Comparison of ENCODE assay signal across 17 cellular contexts in the genomic region with DNA sequence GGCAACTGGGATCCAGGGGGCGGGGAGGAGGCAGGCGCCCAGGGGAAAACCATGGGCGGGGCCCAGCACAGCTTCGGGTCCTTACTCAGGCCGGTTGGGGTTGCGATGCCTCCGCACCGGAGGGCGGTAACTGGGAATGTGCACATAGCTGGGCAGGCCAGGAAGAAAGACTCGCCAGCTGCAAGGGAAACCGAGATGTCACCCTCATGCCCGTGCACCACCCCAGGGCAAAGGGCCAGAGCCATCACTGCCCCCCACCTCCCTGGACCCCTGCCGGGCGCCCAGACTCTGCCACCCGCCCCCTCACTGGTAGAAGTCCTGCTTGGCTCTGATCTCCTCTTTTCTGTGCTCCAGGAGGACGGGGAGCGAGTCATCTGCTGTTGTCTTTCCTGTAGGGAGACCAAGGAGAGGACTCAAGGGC. TPM values are rescaled to one million over a fixed set of nuclear protein-coding genes. Genes with fewer than 3 reads are reported as not detected.
DNase-seq lines count a peak whose midpoint lies in the region; ATAC-seq and TF ChIP-seq lines count a peak whose summit lies in the region.
"Had no signal": no experiment of that assay in that cellular context is flagged by ENCODE, and none has a peak within 500 bp of the region (broad histone marks: within the 10 kb centered on the region; RNA-seq: fewer than 3 reads in every experiment).

No MANE protein-coding gene starts in this region.

- H3K9me3 Mint-ChIP-seq in activated CD4-positive, alpha-beta memory T cell treated with anti-CD3 and anti-CD28 coated beads for 36 hours = no peaks in the 10 kb centered on the region
- H3K9me3 Mint-ChIP-seq in activated CD4-positive, alpha-beta memory T cell treated with anti-CD3 and anti-CD28 coated beads, Interleukin-2, amount 10 ng/mL, durations not matched to agents 7 days and 5 days = no peaks in the 10 kb centered on the region
- peaks cover 0 to 5% (median 0%) of the 10 kb centered on the region in 5 experiments for H3K9me3 Mint-ChIP-seq in brain
- H3K9me3 Mint-ChIP-seq in neural crest cell = no peaks in the 10 kb centered on the region
- H3K9me3 Mint-ChIP-seq: dendritic cell treated with granulocyte-macrophage colony-stimulating factor and Interleukin-4, amounts not matched to agents 40 ng/mL and 50 ng/mL, for 4 days had no signal

- intact Hi-C loops in activated CD4-positive, alpha-beta memory T cell treated with anti-CD3 and anti-CD28 coated beads for 36 hours (cut with micrococcal nuclease) = no loop called here
- intact Hi-C loops in esophagus squamous epithelium (cut with DNase I) = no loop called here

- CTCF ChIA-PET in activated CD4-positive, alpha-beta memory T cell treated with anti-CD3 and anti-CD28 coated beads for 36 hours (lab: Charles Lee) = interaction anchor here (1.0 to 3.6 kb wide), 7 partner anchors 10 to 77 kb away, joined by 3 to 43 read pairs (median 4); a partner anchor contains a TSS
- CTCF ChIA-PET in activated CD4-positive, alpha-beta memory T cell treated with anti-CD3 and anti-CD28 coated beads, Interleukin-2, amount 10 ng/mL, durations not matched to agents 7 days and 5 days (lab: Charles Lee) = interaction anchor here (0.7 to 3.6 kb wide), 5 partner anchors 11 to 136 kb away, joined by 3 to 30 read pairs (median 3); no protein-coding TSS in a partner anchor

- peaks cover 7 to 24% (median 17%) of the 10 kb centered on the region in 3 donors for H3K4me1 ChIP-seq in esophagus squamous epithelium

- ATAC-seq in GM19452 (IDR thresholded peaks at IDR 0.05; ENCODE audit: unreplicated experiment) = no peak

- no peak overlapping the region for H3K27ac ChIP-seq in esophagus squamous epithelium

- TF ChIP-seq CTCF in brain (conservative IDR thresholded peaks at IDR 0.05) (no peak), neural crest cell (conservative IDR thresholded peaks at IDR 0.05) (no peak), esophagus squamous epithelium (IDR thresholded peaks at IDR 0.05) (no peak)

- peak overlapping the region; percentile 93 for H3K4me3 Mint-ChIP-seq in activated CD4-positive, alpha-beta memory T cell treated with anti-CD3 and anti-CD28 coated beads for 36 hours
- H3K4me3 Mint-ChIP-seq in activated CD4-positive, alpha-beta memory T cell treated with anti-CD3 and anti-CD28 coated beads, Interleukin-2, amount 10 ng/mL, durations not matched to agents 7 days and 5 days = no peak overlapping the region
- H3K4me3 Mint-ChIP-seq in brain (peak overlapping the region; percentile 90 to 93 (median 90)), neural crest cell (peak overlapping the region; percentile 41)

- no peak overlapping the region for H3K4me3 ChIP-seq in esophagus squamous epithelium

- no peaks in the 10 kb centered on the region for H3K9me3 ChIP-seq in esophagus squamous epithelium

- POLR2A ChIA-PET in activated CD4-positive, alpha-beta memory T cell treated with anti-CD3 and anti-CD28 coated beads for 36 hours (lab: Charles Lee) = no interaction called here
- POLR2A ChIA-PET in activated CD4-positive, alpha-beta memory T cell treated with anti-CD3 and anti-CD28 coated beads, Interleukin-2, amount 10 ng/mL, durations not matched to agents 7 days and 5 days (lab: Charles Lee) = interaction anchor here (1.0 kb wide), 1 partner anchor 24 kb away, joined by 3 read pairs; no protein-coding TSS in a partner anchor

- H3K36me3 ChIP-seq in esophagus squamous epithelium = no peaks in the 10 kb centered on the region

- H3K27me3 ChIP-seq in esophagus squamous epithelium = peaks cover 0 to 96% (median 5%) of the 10 kb centered on the region in 4 donors

- DNase-seq in activated CD4-positive, alpha-beta memory T cell treated with anti-CD3 and anti-CD28 coated beads for 36 hours = no peak
- DNase-seq in activated CD4-positive, alpha-beta memory T cell treated with anti-CD3 and anti-CD28 coated beads, Interleukin-2, amount 10 ng/mL, durations not matched to agents 7 days and 5 days = no peak
- DNase-seq in HT-29 (ENCODE audit: low spot score) = peak; percentile 13
- no peak for DNase-seq in neural crest cell (ENCODE audit: low read depth, low spot score)
- DNase-seq in esophagus squamous epithelium (lab: John Stamatoyannopoulos, UW) = no peak
- no peak for DNase-seq in AG08396 (ENCODE audit: low spot score)
- DNase-seq: mesendoderm, NCI-H187 treated with DMSO at 0.1 percent for 48 hours, NCI-H69, small intestine, T-helper 1 cell had no signal

- peaks cover 11% of the 10 kb centered on the region for H3K36me3 Mint-ChIP-seq in activated CD4-positive, alpha-beta memory T cell treated with anti-CD3 and anti-CD28 coated beads for 36 hours
- no peaks in the 10 kb centered on the region for H3K36me3 Mint-ChIP-seq in activated CD4-positive, alpha-beta memory T cell treated with anti-CD3 and anti-CD28 coated beads, Interleukin-2, amount 10 ng/mL, durations not matched to agents 7 days and 5 days (ENCODE audit: low read depth)
- H3K36me3 Mint-ChIP-seq in brain (peaks cover 4% of the 10 kb centered on the region), neural crest cell (ENCODE audit: low read depth) (no peaks in the 10 kb centered on the region)

- no peak for TF ChIP-seq POLR2A in esophagus squamous epithelium (IDR thresholded peaks at IDR 0.05)

- WGBS in esophagus squamous epithelium, 2 donors = 50% methylated on average over 4 of the region's 17 CpGs; no CpG with 5 or more reads in 1 of the 2 donors

- no peak overlapping the region for H3K27ac Mint-ChIP-seq in activated CD4-positive, alpha-beta memory T cell treated with anti-CD3 and anti-CD28 coated beads for 36 hours
- no peak overlapping the region for H3K27ac Mint-ChIP-seq in activated CD4-positive, alpha-beta memory T cell treated with anti-CD3 and anti-CD28 coated beads, Interleukin-2, amount 10 ng/mL, durations not matched to agents 7 days and 5 days
- H3K27ac Mint-ChIP-seq in brain (no peak overlapping the region), neural crest cell (ENCODE audit: unreplicated experiment) (no peak overlapping the region)
- H3K27ac Mint-ChIP-seq: dendritic cell treated with granulocyte-macrophage colony-stimulating factor and Interleukin-4, amounts not matched to agents 40 ng/mL and 50 ng/mL, for 4 days had no signal

- peaks cover 3% of the 10 kb centered on the region for H3K27me3 Mint-ChIP-seq in activated CD4-positive, alpha-beta memory T cell treated with anti-CD3 and anti-CD28 coated beads for 36 hours
- peaks cover 8% of the 10 kb centered on the region for H3K27me3 Mint-ChIP-seq in activated CD4-positive, alpha-beta memory T cell treated with anti-CD3 and anti-CD28 coated beads, Interleukin-2, amount 10 ng/mL, durations not matched to agents 7 days and 5 days
- H3K27me3 Mint-ChIP-seq in brain (peaks cover 55% of the 10 kb centered on the region), neural crest cell (ENCODE audit: low read depth) (peaks cover 91% of the 10 kb centered on the region)

- H3K4me1 Mint-ChIP-seq in activated CD4-positive, alpha-beta memory T cell treated with anti-CD3 and anti-CD28 coated beads for 36 hours (ENCODE audit: low read depth) = peaks cover 13% of the 10 kb centered on the region
- peaks cover 13% of the 10 kb centered on the region for H3K4me1 Mint-ChIP-seq in activated CD4-positive, alpha-beta memory T cell treated with anti-CD3 and anti-CD28 coated beads, Interleukin-2, amount 10 ng/mL, durations not matched to agents 7 days and 5 days
- H3K4me1 Mint-ChIP-seq in brain (peaks cover 9% of the 10 kb centered on the region), neural crest cell (no peaks in the 10 kb centered on the region)

RNA-seq across cellular contexts. Expression of a gene that starts 6.7 kb away (rescaled TPM):
- total RNA-seq in activated CD4-positive, alpha-beta memory T cell treated with anti-CD3 and anti-CD28 coated beads for 36 hours = 1 to 10 TPM; 2.1 to 2.3 TPM
- total RNA-seq in activated CD4-positive, alpha-beta memory T cell treated with anti-CD3 and anti-CD28 coated beads, Interleukin-2, amount 10 ng/mL, durations not matched to agents 7 days and 5 days = under 1 TPM; 0.20 to 0.38 TPM
- total RNA-seq in HT-29 (2014; rRNA removed; shearing (Covaris generic)) = 0.97 TPM in 1 of 2 replicates, not detected in the other
- 1.1 TPM for polyA plus RNA-seq in brain (ENCODE audit: insufficient read depth, low read depth, low replicate concordance)
- total RNA-seq in neural crest cell = not detected in 2 replicates
- total RNA-seq in esophagus squamous epithelium = 10 to 100 TPM in 2 of 4 donors, 1 to 10 TPM in 1, under 1 TPM in 1; 0.76 to 34.6 (median 10.8) TPM
- total RNA-seq: fibroblast of lung, RPMI7951 had no signal
- polyA plus RNA-seq: fibroblast of lung had no signal

RNA-seq across cellular contexts. Expression of a gene that starts 37.5 kb away (rescaled TPM):
- total RNA-seq in activated CD4-positive, alpha-beta memory T cell treated with anti-CD3 and anti-CD28 coated beads for 36 hours = under 1 TPM; 0.12 TPM
- not detected for total RNA-seq in activated CD4-positive, alpha-beta memory T cell treated with anti-CD3 and anti-CD28 coated beads, Interleukin-2, amount 10 ng/mL, durations not matched to agents 7 days and 5 days
- not detected in 2 replicates for total RNA-seq in HT-29 (2014; rRNA removed; shearing (Covaris generic))
- polyA plus RNA-seq in brain (ENCODE audit: insufficient read depth, low read depth, low replicate concordance) = 0.22 TPM
- total RNA-seq in neural crest cell (0.09 TPM in 1 of 2 replicates, not detected in the other), esophagus squamous epithelium (1 to 10 TPM in 2 of 4 donors, under 1 TPM in 1, not detected in 1; 0.30 to 8.8 (median 2.2) TPM)
- total RNA-seq: A673, fibroblast of lung had no signal

RNA-seq across cellular contexts. Expression of a gene that starts 42.0 kb away (rescaled TPM):
- not detected for total RNA-seq in activated CD4-positive, alpha-beta memory T cell treated with anti-CD3 and anti-CD28 coated beads for 36 hours
- total RNA-seq in activated CD4-positive, alpha-beta memory T cell treated with anti-CD3 and anti-CD28 coated beads, Interleukin-2, amount 10 ng/mL, durations not matched to agents 7 days and 5 days = not detected
- total RNA-seq in HT-29 (2014; rRNA removed; shearing (Covaris generic)) = not detected in 2 replicates
- polyA plus RNA-seq in brain (ENCODE audit: insufficient read depth, low read depth, low replicate concordance) = 0.12 TPM
- not detected in 2 replicates for total RNA-seq in neural crest cell
- total RNA-seq in esophagus squamous epithelium = 100 to 1,000 TPM in 1 of 4 donors, 10 to 100 TPM in 3; 24.0 to 104 (median 50.5) TPM
- total RNA-seq: fibroblast of lung, RPMI7951 had no signal
- polyA plus RNA-seq: fibroblast of lung had no signal

RNA-seq across cellular contexts. Expression of a gene that starts 43.1 kb away (rescaled TPM):
- 1 to 10 TPM; 2.5 to 2.8 TPM for total RNA-seq in activated CD4-positive, alpha-beta memory T cell treated with anti-CD3 and anti-CD28 coated beads for 36 hours
- total RNA-seq in activated CD4-positive, alpha-beta memory T cell treated with anti-CD3 and anti-CD28 coated beads, Interleukin-2, amount 10 ng/mL, durations not matched to agents 7 days and 5 days = 1 to 10 TPM; 1.4 to 1.5 TPM
- total RNA-seq in HT-29 (2014; rRNA removed; shearing (Covaris generic)) = 0.61 and 0.76 TPM in 2 replicates
- not detected for polyA plus RNA-seq in brain (ENCODE audit: insufficient read depth, low read depth, low replicate concordance)
- total RNA-seq in neural crest cell (0.41 and 0.56 TPM in 2 replicates), esophagus squamous epithelium (not detected)
- polyA plus RNA-seq: fibroblast of lung had no signal

Comparison
In these comparisons a context has a peak if more than half of its experiments do, and no peak if none do; other contexts are left out.
1. RNA of a gene that starts 42.0 kb away (total RNA-seq): 24.0 to 104 TPM in esophagus squamous epithelium; not detected in activated CD4-positive, alpha-beta memory T cell treated with anti-CD3 and anti-CD28 coated beads, Interleukin-2, amount 10 ng/mL, durations not matched to agents 7 days and 5 days, not detected in activated CD4-positive, alpha-beta memory T cell treated with anti-CD3 and anti-CD28 coated beads for 36 hours, not detected in HT-29 and not detected in neural crest cell; every median in the first group is over 10 times any median in the second.